Comparison of ENCODE assay signal across 1 cellular context in the genomic region with DNA sequence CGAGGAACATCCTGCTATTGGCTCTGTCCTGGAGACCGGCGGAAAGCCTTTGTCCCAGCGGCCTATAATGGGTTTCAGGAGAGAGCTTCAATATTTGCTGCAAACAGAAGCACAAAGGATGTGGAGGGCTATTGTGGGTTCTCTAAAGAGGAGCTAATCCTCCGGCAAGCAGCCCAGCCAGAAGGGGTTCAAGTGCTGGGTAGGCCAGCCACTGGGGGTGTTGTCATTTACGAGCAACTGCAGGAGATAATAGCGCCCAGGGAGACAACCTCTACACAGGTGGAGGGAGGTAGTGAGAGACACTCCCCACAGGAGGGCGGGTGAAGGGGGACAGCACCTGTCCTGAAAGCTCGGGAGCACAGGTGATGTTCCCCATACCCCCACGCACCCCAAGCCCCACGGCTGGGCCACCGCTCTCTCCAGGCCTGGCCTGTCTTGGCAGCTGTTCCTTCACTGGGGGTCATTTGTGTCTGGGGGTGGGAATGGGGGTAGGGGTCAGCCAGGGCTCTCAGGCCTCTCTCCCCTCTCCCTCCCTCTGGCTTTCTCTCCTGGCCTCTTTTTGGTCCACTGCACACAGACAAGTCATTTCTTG.
TF ChIP-seq lines count a peak whose summit lies in the region.

No MANE protein-coding gene starts in this region.

TF ChIP-seq in K562, 482 proteins besides CTCF, POLR2A, EP300 and RAD21:
- TF ChIP-seq HDGF (IDR thresholded peaks at IDR 0.05): no peak
- TF ChIP-seq, protein P1, sequence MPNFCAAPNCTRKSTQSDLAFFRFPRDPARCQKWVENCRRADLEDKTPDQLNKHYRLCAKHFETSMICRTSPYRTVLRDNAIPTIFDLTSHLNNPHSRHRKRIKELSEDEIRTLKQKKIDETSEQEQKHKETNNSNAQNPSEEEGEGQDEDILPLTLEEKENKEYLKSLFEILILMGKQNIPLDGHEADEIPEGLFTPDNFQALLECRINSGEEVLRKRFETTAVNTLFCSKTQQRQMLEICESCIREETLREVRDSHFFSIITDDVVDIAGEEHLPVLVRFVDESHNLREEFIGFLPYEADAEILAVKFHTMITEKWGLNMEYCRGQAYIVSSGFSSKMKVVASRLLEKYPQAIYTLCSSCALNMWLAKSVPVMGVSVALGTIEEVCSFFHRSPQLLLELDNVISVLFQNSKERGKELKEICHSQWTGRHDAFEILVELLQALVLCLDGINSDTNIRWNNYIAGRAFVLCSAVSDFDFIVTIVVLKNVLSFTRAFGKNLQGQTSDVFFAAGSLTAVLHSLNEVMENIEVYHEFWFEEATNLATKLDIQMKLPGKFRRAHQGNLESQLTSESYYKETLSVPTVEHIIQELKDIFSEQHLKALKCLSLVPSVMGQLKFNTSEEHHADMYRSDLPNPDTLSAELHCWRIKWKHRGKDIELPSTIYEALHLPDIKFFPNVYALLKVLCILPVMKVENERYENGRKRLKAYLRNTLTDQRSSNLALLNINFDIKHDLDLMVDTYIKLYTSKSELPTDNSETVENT (CRISPR knock-in tag; IDR thresholded peaks at IDR 0.05): no peak
- TF ChIP-seq PML (IDR thresholded peaks at IDR 0.05; ENCODE audit: low read length): 0 out of 2 replicates have a peak, but pooled peaks have one; percentile 29
- TF ChIP-seq POLR2AphosphoS5 (IDR thresholded peaks at IDR 0.05; ENCODE audit: control insufficient read depth, insufficient read depth, low read depth, low read length): peak; percentile 68; the same call in 1 of the 2 replicates
- peak; percentile 19 for TF ChIP-seq TBP (optimal IDR thresholded peaks at IDR 0.05; ENCODE audit: low read depth, low read length)
- no peak for TF ChIP-seq DMBX1 (CRISPR knock-in tag; IDR thresholded peaks at IDR 0.05; ENCODE audit: borderline replicate concordance)
- TF ChIP-seq ZNF282 (CRISPR knock-in tag; IDR thresholded peaks at IDR 0.05): no peak
- 0 out of 2 replicates have a peak, but pooled peaks have one; percentile 5 for TF ChIP-seq PHF8 (IDR thresholded peaks at IDR 0.05; ENCODE audit: borderline replicate concordance, low read length)
